Comparison of ENCODE assay signal across 18 cellular contexts in the genomic region with DNA sequence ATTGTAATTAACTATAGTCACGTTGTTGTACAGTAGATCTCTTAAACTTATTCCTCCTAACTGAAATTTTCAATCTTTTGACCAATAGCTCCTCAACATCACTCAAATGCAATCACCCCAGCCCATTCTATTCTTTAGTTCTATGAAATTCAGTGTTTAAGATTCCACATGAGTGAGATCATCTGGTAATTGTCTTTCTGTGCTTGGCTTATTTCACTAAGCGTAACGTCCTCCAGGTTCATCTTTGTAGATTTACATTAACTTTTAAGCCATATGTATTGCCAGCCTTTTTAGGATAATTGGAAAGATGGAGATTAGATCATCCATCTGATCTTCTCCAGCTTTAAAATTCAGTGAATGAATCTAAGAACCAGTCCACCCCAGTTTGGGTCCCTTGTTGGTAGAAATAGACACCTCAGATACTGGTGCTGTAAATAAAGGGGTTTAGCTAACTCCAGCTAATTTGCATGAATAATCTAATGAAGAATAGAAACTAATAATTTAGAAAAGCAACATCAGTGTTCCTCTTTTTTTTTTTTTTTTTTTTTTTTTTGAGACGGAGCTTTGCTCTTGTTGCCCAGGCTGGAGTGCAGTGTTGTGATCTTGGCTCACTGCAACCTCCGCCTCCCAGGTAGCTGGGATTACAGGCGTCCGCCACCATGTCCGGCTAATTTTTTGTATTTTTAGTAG. TPM values are rescaled to one million over a fixed set of nuclear protein-coding genes. Genes with fewer than 3 reads are reported as not detected.
DNase-seq lines count a peak whose midpoint lies in the region; TF ChIP-seq lines count a peak whose summit lies in the region.
"Had no signal": no experiment of that assay in that cellular context is flagged by ENCODE, and none has a peak within 500 bp of the region (broad histone marks: within the 10 kb centered on the region; RNA-seq: fewer than 3 reads in every experiment).

No MANE protein-coding gene starts in this region.

- TF ChIP-seq CTCF in chondrocyte (IDR thresholded peaks at IDR 0.05) (no peak), nephron (IDR thresholded peaks at IDR 0.05; ENCODE audit: unreplicated experiment in 3 of 3) (no peak)

- H3K9me3 Mint-ChIP-seq in activated CD4-positive, alpha-beta memory T cell treated with anti-CD3 and anti-CD28 coated beads, Interleukin-2, amount 10 ng/mL, durations not matched to agents 7 days and 5 days = no peaks in the 10 kb centered on the region
- no peaks in the 10 kb centered on the region for H3K9me3 Mint-ChIP-seq in activated CD4-positive, alpha-beta memory T cell treated with anti-CD3 and anti-CD28 coated beads for 36 hours
- H3K9me3 Mint-ChIP-seq in chondrocyte (ENCODE audit: low read depth) (no peaks in the 10 kb centered on the region), nephron (no peaks in the 10 kb centered on the region)
- H3K9me3 Mint-ChIP-seq: naive thymus-derived CD8-positive, alpha-beta T cell had no signal

- H3K36me3 Mint-ChIP-seq in activated CD4-positive, alpha-beta memory T cell treated with anti-CD3 and anti-CD28 coated beads, Interleukin-2, amount 10 ng/mL, durations not matched to agents 7 days and 5 days (ENCODE audit: low read depth) = peaks cover 86% of the 10 kb centered on the region
- H3K36me3 Mint-ChIP-seq in activated CD4-positive, alpha-beta memory T cell treated with anti-CD3 and anti-CD28 coated beads for 36 hours = peaks cover 40% of the 10 kb centered on the region
- peaks cover 26% of the 10 kb centered on the region for H3K36me3 Mint-ChIP-seq in chondrocyte (ENCODE audit: low read depth)
- H3K36me3 Mint-ChIP-seq in nephron (ENCODE audit: low read depth) = peaks cover 34% of the 10 kb centered on the region

- CTCF ChIA-PET in activated CD4-positive, alpha-beta memory T cell treated with anti-CD3 and anti-CD28 coated beads, Interleukin-2, amount 10 ng/mL, durations not matched to agents 7 days and 5 days (lab: Charles Lee) = interaction anchor here (0.6 to 2.8 kb wide), 9 partner anchors 10 to 535 kb away, joined by 3 to 20 read pairs (median 4); no protein-coding TSS in a partner anchor
- CTCF ChIA-PET in activated CD4-positive, alpha-beta memory T cell treated with anti-CD3 and anti-CD28 coated beads for 36 hours (lab: Charles Lee) = interaction anchor here (1.0 to 30.4 kb wide), 4 partner anchors 9 to 41 kb away, joined by 3 to 587 read pairs (median 31); no protein-coding TSS in a partner anchor

- no peak for DNase-seq in activated CD4-positive, alpha-beta memory T cell treated with anti-CD3 and anti-CD28 coated beads, Interleukin-2, amount 10 ng/mL, durations not matched to agents 7 days and 5 days
- DNase-seq in activated CD4-positive, alpha-beta memory T cell treated with anti-CD3 and anti-CD28 coated beads for 36 hours = no peak
- DNase-seq in chondrocyte (ENCODE audit: low spot score) = no peak
- no peak for DNase-seq in ureter (ENCODE audit: low spot score)
- DNase-seq in NCI-H748 (lab: John Stamatoyannopoulos, UW; ENCODE audit: unreplicated experiment) = no peak
- DNase-seq in COLO668 (lab: John Stamatoyannopoulos, UW; ENCODE audit: unreplicated experiment) = no peak
- DNase-seq: activated CD4-positive, alpha-beta T cell treated with anti-CD3 and anti-CD28 coated beads for 48 hours; activated naive CD4-positive, alpha-beta T cell treated with Interleukin-2 at 50 U/mL for 16 hours; activated T-cell treated with anti-CD3 and anti-CD28 coated beads for 4 hours; DMS 273 treated with DMSO at 0.1 percent for 48 hours; HCEC 1CT; hippocampal formation; naive thymus-derived CD8-positive, alpha-beta T cell; NCI-H1694 treated with DMSO at 0.1 percent for 48 hours; stimulated activated CD4-positive, alpha-beta T cell treated with anti-CD3 and anti-CD28 coated beads, Interleukin-2, amount 100 ng/mL, for 24 hours; stomach had no signal

- H3K27ac Mint-ChIP-seq in activated CD4-positive, alpha-beta memory T cell treated with anti-CD3 and anti-CD28 coated beads, Interleukin-2, amount 10 ng/mL, durations not matched to agents 7 days and 5 days = peak overlapping the region; percentile 9
- H3K27ac Mint-ChIP-seq in activated CD4-positive, alpha-beta memory T cell treated with anti-CD3 and anti-CD28 coated beads for 36 hours = no peak overlapping the region
- H3K27ac Mint-ChIP-seq in chondrocyte (ENCODE audit: unreplicated experiment) (peak overlapping the region; percentile 37), nephron (peak overlapping the region in 2 of 3 experiments; percentile 16 to 53)

- H3K4me1 ChIP-seq in HUES64 (ENCODE audit: insufficient read depth, low read length) = peaks cover 47% of the 10 kb centered on the region

- no peak overlapping the region for H3K4me3 Mint-ChIP-seq in activated CD4-positive, alpha-beta memory T cell treated with anti-CD3 and anti-CD28 coated beads, Interleukin-2, amount 10 ng/mL, durations not matched to agents 7 days and 5 days
- H3K4me3 Mint-ChIP-seq in activated CD4-positive, alpha-beta memory T cell treated with anti-CD3 and anti-CD28 coated beads for 36 hours = no peak overlapping the region
- H3K4me3 Mint-ChIP-seq in chondrocyte (ENCODE audit: unreplicated experiment) = no peak overlapping the region
- H3K4me3 Mint-ChIP-seq in nephron = no peak overlapping the region
- H3K4me3 Mint-ChIP-seq: naive thymus-derived CD8-positive, alpha-beta T cell had no signal

- H3K36me3 ChIP-seq in HUES64 (ENCODE audit: insufficient read depth, low read length) = peaks cover 43% of the 10 kb centered on the region

- H3K27me3 ChIP-seq in HUES64 (ENCODE audit: insufficient read depth, low read length) = peaks cover 9% of the 10 kb centered on the region; the same call in 1 of the 2 replicates
- H3K27me3 ChIP-seq: stomach had no signal

- H3K27ac ChIP-seq in HUES64 (ENCODE audit: low read depth, low read length) = peak overlapping the region; percentile 26; the same call in 1 of the 2 replicates

- 82% methylated on average over 8 of the region's 8 CpGs for WGBS in HUES64

- POLR2A ChIA-PET in activated CD4-positive, alpha-beta memory T cell treated with anti-CD3 and anti-CD28 coated beads, Interleukin-2, amount 10 ng/mL, durations not matched to agents 7 days and 5 days (lab: Charles Lee) = interaction anchor here (0.9 to 1.0 kb wide), 2 partner anchors 9 to 17 kb away, joined by 3 to 4 read pairs; no protein-coding TSS in a partner anchor
- POLR2A ChIA-PET in activated CD4-positive, alpha-beta memory T cell treated with anti-CD3 and anti-CD28 coated beads for 36 hours (lab: Charles Lee) = interaction anchor here (0.6 kb wide), 3 partner anchors 8 to 1880 kb away, joined by 3 to 5 read pairs (median 3); no protein-coding TSS in a partner anchor

- H3K4me1 Mint-ChIP-seq in activated CD4-positive, alpha-beta memory T cell treated with anti-CD3 and anti-CD28 coated beads, Interleukin-2, amount 10 ng/mL, durations not matched to agents 7 days and 5 days = peaks cover 84% of the 10 kb centered on the region
- peaks cover 80% of the 10 kb centered on the region for H3K4me1 Mint-ChIP-seq in activated CD4-positive, alpha-beta memory T cell treated with anti-CD3 and anti-CD28 coated beads for 36 hours (ENCODE audit: low read depth)
- H3K4me1 Mint-ChIP-seq in chondrocyte (ENCODE audit: low read depth) (peaks cover 75% of the 10 kb centered on the region), nephron (peaks cover 55% of the 10 kb centered on the region)

- H3K9ac ChIP-seq in HUES64 (ENCODE audit: low read depth, low read length) = no peak overlapping the region

- no peak overlapping the region for H3K4me3 ChIP-seq in HUES64 (ENCODE audit: low read length)
- H3K4me3 ChIP-seq: stomach had no signal

- no peaks in the 10 kb centered on the region for H3K27me3 Mint-ChIP-seq in activated CD4-positive, alpha-beta memory T cell treated with anti-CD3 and anti-CD28 coated beads, Interleukin-2, amount 10 ng/mL, durations not matched to agents 7 days and 5 days
- H3K27me3 Mint-ChIP-seq in activated CD4-positive, alpha-beta memory T cell treated with anti-CD3 and anti-CD28 coated beads for 36 hours = no peaks in the 10 kb centered on the region
- H3K27me3 Mint-ChIP-seq in chondrocyte (ENCODE audit: low read depth) (no peaks in the 10 kb centered on the region), nephron (ENCODE audit: low read depth) (peaks cover 6% of the 10 kb centered on the region)
- H3K27me3 Mint-ChIP-seq: naive thymus-derived CD8-positive, alpha-beta T cell had no signal

- intact Hi-C loops in activated CD4-positive, alpha-beta memory T cell treated with anti-CD3 and anti-CD28 coated beads for 36 hours (cut with micrococcal nuclease) = no loop called here

- H3K9me3 ChIP-seq in HUES64 (ENCODE audit: insufficient read depth, low read depth, low read length) = no peaks in the 10 kb centered on the region
- H3K9me3 ChIP-seq: stomach had no signal

RNA-seq across cellular contexts. Expression of a gene that starts 7.0 kb away (rescaled TPM):
- 100 to 1,000 TPM; 631 to 641 TPM for total RNA-seq in activated CD4-positive, alpha-beta memory T cell treated with anti-CD3 and anti-CD28 coated beads, Interleukin-2, amount 10 ng/mL, durations not matched to agents 7 days and 5 days
- total RNA-seq in activated CD4-positive, alpha-beta memory T cell treated with anti-CD3 and anti-CD28 coated beads for 36 hours = 100 to 1,000 TPM; 257 to 270 TPM
- 105 TPM for polyA plus RNA-seq in HUES64 (2013, experiment 1 of 2)
- polyA plus RNA-seq in HUES64 (2013, experiment 2 of 2) = 117 TPM
- total RNA-seq in chondrocyte = 454 to 578 TPM (median 560 TPM) in 3 replicates
- 152 TPM for total RNA-seq in ureter

RNA-seq across cellular contexts. Expression of a gene that starts 50.2 kb away (rescaled TPM):
- total RNA-seq in activated CD4-positive, alpha-beta memory T cell treated with anti-CD3 and anti-CD28 coated beads, Interleukin-2, amount 10 ng/mL, durations not matched to agents 7 days and 5 days = 100 to 1,000 TPM; 504 to 539 TPM
- 100 to 1,000 TPM; 460 to 477 TPM for total RNA-seq in activated CD4-positive, alpha-beta memory T cell treated with anti-CD3 and anti-CD28 coated beads for 36 hours
- polyA plus RNA-seq in HUES64 (2013, experiment 1 of 2) = 260 TPM
- 289 TPM for polyA plus RNA-seq in HUES64 (2013, experiment 2 of 2)
- 546 to 749 TPM (median 741 TPM) in 3 replicates for total RNA-seq in chondrocyte
- total RNA-seq in ureter = 1,471 TPM
